In genomic region chr1:161158316-161159016, GRCh38 we compare ENCODE assay signal across 8 cellular contexts. TPM values are rescaled to one million over a fixed set of nuclear protein-coding genes. Genes with fewer than 3 reads are reported as not detected.
DNase-seq lines count a peak whose midpoint lies in the region; ATAC-seq and TF ChIP-seq lines count a peak whose summit lies in the region.

No MANE protein-coding gene starts in this region.

- intact Hi-C loops in posterior cingulate gyrus (cut with DNase I), result no loop called here

- H3K4me1 Mint-ChIP-seq in CD4-positive, CD25-positive, alpha-beta regulatory T cell, result peaks cover 37 to 75% (median 56%) of the 10 kb centered on the region in 4 donors
- H3K4me1 Mint-ChIP-seq in nephron, result peaks cover 57% of the 10 kb centered on the region

- TF ChIP-seq CTCF in Loucy (conservative IDR thresholded peaks at IDR 0.05; ENCODE audit: low read length), result no peak
- TF ChIP-seq CTCF in coronary artery (IDR thresholded peaks at IDR 0.05), result no peak
- TF ChIP-seq CTCF in nephron (IDR thresholded peaks at IDR 0.05; ENCODE audit: unreplicated experiment in 3 of 3), result no peak

- DNase-seq in CD4-positive, CD25-positive, alpha-beta regulatory T cell, result no peak
- no peak for DNase-seq in coronary artery (ENCODE audit: low spot score)
- no peak for DNase-seq in NCI-H526 (lab: John Stamatoyannopoulos, UW)
- DNase-seq in posterior cingulate gyrus, result no peak
- DNase-seq in MV-4-11 (lab: John Stamatoyannopoulos, UW), result no peak

- H3K27ac ChIP-seq in CD4-positive, CD25-positive, alpha-beta regulatory T cell (ENCODE audit: insufficient read depth, low read length, poor library complexity, severe bottlenecking), result peak overlapping the region; percentile 83
- peak overlapping the region; percentile 80 to 88 for H3K27ac ChIP-seq in coronary artery

- H3K9me3 Mint-ChIP-seq in CD4-positive, CD25-positive, alpha-beta regulatory T cell, result no peaks in the 10 kb centered on the region
- H3K9me3 Mint-ChIP-seq in nephron, result no peaks in the 10 kb centered on the region

- H3F3A ChIP-seq in Loucy (ENCODE audit: low read depth), result no peaks in the 10 kb centered on the region

- H3K27me3 ChIP-seq in CD4-positive, CD25-positive, alpha-beta regulatory T cell (ENCODE audit: control insufficient read depth, insufficient read depth, low read length), result no peaks in the 10 kb centered on the region
- H3K27me3 ChIP-seq in Loucy (ENCODE audit: insufficient read depth, low read length, poor library complexity, severe bottlenecking), result no peaks in the 10 kb centered on the region

- peaks cover 41% of the 10 kb centered on the region for H3K4me1 ChIP-seq in CD4-positive, CD25-positive, alpha-beta regulatory T cell (ENCODE audit: control insufficient read depth, insufficient read depth, low read length, poor library complexity, severe bottlenecking)
- peaks cover 41% of the 10 kb centered on the region for H3K4me1 ChIP-seq in Loucy (ENCODE audit: insufficient read depth, low read length, poor library complexity, severe bottlenecking)

- no peak for ATAC-seq in CD4-positive, CD25-positive, alpha-beta regulatory T cell (ENCODE audit: low read depth in 2 of 2)
- no peak for ATAC-seq in HG02870 (IDR thresholded peaks at IDR 0.05; ENCODE audit: unreplicated experiment)

- no peaks in the 10 kb centered on the region for H3K9me3 ChIP-seq in CD4-positive, CD25-positive, alpha-beta regulatory T cell (ENCODE audit: control insufficient read depth in 2 of 2, low read length in 2 of 2)
- H3K9me3 ChIP-seq in Loucy (ENCODE audit: insufficient read depth, low read depth, low read length), result no peaks in the 10 kb centered on the region

- peak overlapping the region; percentile 91 to 97 (median 95) for H3K4me3 Mint-ChIP-seq in CD4-positive, CD25-positive, alpha-beta regulatory T cell
- peak overlapping the region; percentile 91 to 96 (median 92) for H3K4me3 Mint-ChIP-seq in nephron

- H3K27ac Mint-ChIP-seq in CD4-positive, CD25-positive, alpha-beta regulatory T cell, result peak overlapping the region; percentile 92 to 97 (median 96)
- peak overlapping the region; percentile 88 to 95 (median 91) for H3K27ac Mint-ChIP-seq in nephron

- H3K9ac ChIP-seq in Loucy (ENCODE audit: low read depth, low read length, poor library complexity, severe bottlenecking), result no peak overlapping the region

- no peaks in the 10 kb centered on the region for H3K27me3 Mint-ChIP-seq in CD4-positive, CD25-positive, alpha-beta regulatory T cell
- H3K27me3 Mint-ChIP-seq in nephron (ENCODE audit: low read depth), result no peaks in the 10 kb centered on the region

- peaks cover 32% of the 10 kb centered on the region for H3K36me3 ChIP-seq in CD4-positive, CD25-positive, alpha-beta regulatory T cell (ENCODE audit: control insufficient read depth, insufficient read depth, low read length)
- peaks cover 16% of the 10 kb centered on the region; the same call in 1 of the 2 replicates for H3K36me3 ChIP-seq in Loucy (ENCODE audit: insufficient read depth, low read length)

- H3K79me2 ChIP-seq in Loucy (ENCODE audit: insufficient read depth, low read length), result peaks cover 47% of the 10 kb centered on the region

- no peak overlapping the region for H2AFZ ChIP-seq in Loucy (ENCODE audit: low read length)

- H3K9me2 ChIP-seq in Loucy (replicated peaks; ENCODE audit: low read depth, low read length), result no peaks in the 10 kb centered on the region

- peak overlapping the region; percentile 81 for H3K4me3 ChIP-seq in CD4-positive, CD25-positive, alpha-beta regulatory T cell (ENCODE audit: low read depth, low read length)
- H3K4me3 ChIP-seq in Loucy (ENCODE audit: low read length, poor library complexity, severe bottlenecking), result peak overlapping the region; percentile 88
- peak overlapping the region; percentile 93 for H3K4me3 ChIP-seq in coronary artery

- H3K4me2 ChIP-seq in Loucy (ENCODE audit: low read depth, low read length, poor library complexity, severe bottlenecking), result peak overlapping the region; percentile 80

- H3K36me3 Mint-ChIP-seq in CD4-positive, CD25-positive, alpha-beta regulatory T cell, result peaks cover 32% of the 10 kb centered on the region
- peaks cover 59% of the 10 kb centered on the region for H3K36me3 Mint-ChIP-seq in nephron (ENCODE audit: low read depth)

- H4K20me1 ChIP-seq in Loucy (ENCODE audit: insufficient read depth, low read length, poor library complexity, severe bottlenecking), result no peaks in the 10 kb centered on the region

RNA-seq across cellular contexts. Expression of gene USP21, which starts 0.8 kb away (rescaled TPM):
- 36.9 TPM for total RNA-seq in CD4-positive, CD25-positive, alpha-beta regulatory T cell
- polyA plus RNA-seq in CD4-positive, CD25-positive, alpha-beta regulatory T cell, result 10 to 100 TPM; 18.8 to 27.0 (median 22.1) TPM

RNA-seq across cellular contexts. Expression of gene UFC1, which starts 4.7 kb away (rescaled TPM):
- total RNA-seq in CD4-positive, CD25-positive, alpha-beta regulatory T cell, result 115 TPM
- polyA plus RNA-seq in CD4-positive, CD25-positive, alpha-beta regulatory T cell, result 100 to 1,000 TPM; 147 to 188 (median 171) TPM

RNA-seq across cellular contexts. Expression of gene PPOX, which starts 7.8 kb away (rescaled TPM):
- total RNA-seq in CD4-positive, CD25-positive, alpha-beta regulatory T cell, result 45.3 TPM
- 10 to 100 TPM; 18.0 to 32.9 (median 22.3) TPM for polyA plus RNA-seq in CD4-positive, CD25-positive, alpha-beta regulatory T cell

RNA-seq across cellular contexts. Expression of gene B4GALT3, which starts 18.8 kb away (rescaled TPM):
- total RNA-seq in CD4-positive, CD25-positive, alpha-beta regulatory T cell, result 68.1 TPM
- polyA plus RNA-seq in CD4-positive, CD25-positive, alpha-beta regulatory T cell, result 100 to 1,000 TPM in 1 of 4 donors, 10 to 100 TPM in 3; 75.6 to 104 (median 84.9) TPM

RNA-seq across cellular contexts. Expression of gene DEDD, which starts 26.0 kb away (rescaled TPM):
- total RNA-seq in CD4-positive, CD25-positive, alpha-beta regulatory T cell, result 40.9 TPM
- polyA plus RNA-seq in CD4-positive, CD25-positive, alpha-beta regulatory T cell, result 10 to 100 TPM; 39.5 to 46.4 (median 41.8) TPM
